Comparison of ENCODE assay signal across 8 cellular contexts in genomic region chr18:62324917-62325805, GRCh38. TPM values are rescaled to one million over a fixed set of nuclear protein-coding genes. Genes with fewer than 3 reads are reported as not detected.
DNase-seq lines count a peak whose midpoint lies in the region; ATAC-seq and TF ChIP-seq lines count a peak whose summit lies in the region.

TSS of gene TNFRSF11A (plus strand) at chr18:62325310. CDS start at chr18:62325353, 43 bp downstream.

- H3K27me3 ChIP-seq in mucosa of stomach (ENCODE audit: control insufficient read depth, insufficient read depth, low read length) (peaks cover 24% of the 10 kb centered on the region), stomach (peaks cover 6 to 66% (median 31%) of the 10 kb centered on the region in 3 donors)

- peak within 1 kb of the TSS; percentile 16 to 63 (median 42) for H3K27ac ChIP-seq in stomach

- peak; percentile 68 for ATAC-seq in GM18498 (IDR thresholded peaks at IDR 0.05; ENCODE audit: unreplicated experiment)

- H3K4me3 Mint-ChIP-seq in activated CD4-positive, alpha-beta T cell treated with anti-CD3 and anti-CD28 coated beads, Interleukin-2, amount 10 ng/mL, durations not matched to agents 7 days and 5 days: peak within 1 kb of the TSS; percentile 81

- 1 to 3% (median 2%) methylated on average over 24 to 99 of the region's 99 CpGs for WGBS in stomach, 5 donors

- intact Hi-C loops in stomach (cut with DNase I; ENCODE audit: low total_unique reads): no loop called here

- peak within 1 kb of the TSS; percentile 75 for H3K9ac ChIP-seq in mucosa of stomach (ENCODE audit: low read length)

- H3K27me3 Mint-ChIP-seq in activated CD4-positive, alpha-beta T cell treated with anti-CD3 and anti-CD28 coated beads, Interleukin-2, amount 10 ng/mL, durations not matched to agents 7 days and 5 days: peaks cover 49% of the 10 kb centered on the region

- H3K36me3 Mint-ChIP-seq in activated CD4-positive, alpha-beta T cell treated with anti-CD3 and anti-CD28 coated beads, Interleukin-2, amount 10 ng/mL, durations not matched to agents 7 days and 5 days (ENCODE audit: low read depth): no peaks in the 10 kb centered on the region

- no peaks in the 10 kb centered on the region for H3K36me3 ChIP-seq in mucosa of stomach (ENCODE audit: control insufficient read depth, insufficient read depth, low read length)
- no peaks in the 10 kb centered on the region for H3K36me3 ChIP-seq in stomach

- DNase-seq in HEK293T (ENCODE audit: extremely low spot score) (peak; percentile 76), NCI-H1105 (lab: John Stamatoyannopoulos, UW) (peak; percentile 32), stomach (peak; percentile 77), foreskin melanocyte (no peak)
- peak; percentile 67 for DNase-seq in activated CD4-positive, alpha-beta T cell treated with anti-CD3 and anti-CD28 coated beads, Interleukin-2, amount 10 ng/mL, durations not matched to agents 7 days and 5 days
- DNase-seq in effector CD4-positive, alpha-beta T cell: peak; percentile 33

- peak in 4 of 7 experiments; percentile 14 to 67 (median 19) for TF ChIP-seq CTCF in stomach (IDR thresholded peaks at IDR 0.05)

- TF ChIP-seq EP300 in stomach (IDR thresholded peaks at IDR 0.05): no peak

- CTCF ChIA-PET in HEK293T (lab: Yijun Ruan, JAX): no interaction called here
- CTCF ChIA-PET in activated CD4-positive, alpha-beta T cell treated with anti-CD3 and anti-CD28 coated beads, Interleukin-2, amount 10 ng/mL, durations not matched to agents 7 days and 5 days (lab: Charles Lee): interaction anchor here (0.6 to 2.8 kb wide), 9 partner anchors 8 to 205 kb away, joined by 3 to 11 read pairs (median 3); no protein-coding TSS in a partner anchor

- no peak for TF ChIP-seq POLR2A in stomach (IDR thresholded peaks at IDR 0.05)

- peak within 1 kb of the TSS; percentile 25 for H3K4me3 ChIP-seq in mucosa of stomach (ENCODE audit: low read length)
- H3K4me3 ChIP-seq in stomach: peak within 1 kb of the TSS; percentile 47 to 71 (median 60)

- H3K9me3 ChIP-seq in mucosa of stomach (ENCODE audit: control insufficient read depth, low read length) (no peaks in the 10 kb centered on the region), stomach (no peaks in the 10 kb centered on the region)

- POLR2A ChIA-PET in HEK293T (lab: Yijun Ruan, JAX): no interaction called here
- POLR2A ChIA-PET in activated CD4-positive, alpha-beta T cell treated with anti-CD3 and anti-CD28 coated beads, Interleukin-2, amount 10 ng/mL, durations not matched to agents 7 days and 5 days (lab: Charles Lee): no interaction called here

- no peaks in the 10 kb centered on the region for H3K9me3 Mint-ChIP-seq in activated CD4-positive, alpha-beta T cell treated with anti-CD3 and anti-CD28 coated beads, Interleukin-2, amount 10 ng/mL, durations not matched to agents 7 days and 5 days

- H3K27ac Mint-ChIP-seq in activated CD4-positive, alpha-beta T cell treated with anti-CD3 and anti-CD28 coated beads, Interleukin-2, amount 10 ng/mL, durations not matched to agents 7 days and 5 days: peak within 1 kb of the TSS; percentile 73

- H3K4me1 ChIP-seq in mucosa of stomach (ENCODE audit: control insufficient read depth, insufficient read depth, low read length): peaks cover 46% of the 10 kb centered on the region
- H3K4me1 ChIP-seq in stomach: peaks cover 40 to 62% (median 53%) of the 10 kb centered on the region in 4 donors

- peaks cover 51% of the 10 kb centered on the region for H3K4me1 Mint-ChIP-seq in activated CD4-positive, alpha-beta T cell treated with anti-CD3 and anti-CD28 coated beads, Interleukin-2, amount 10 ng/mL, durations not matched to agents 7 days and 5 days

TF ChIP-seq in HEK293T, 16 proteins besides CTCF, POLR2A, EP300 and RAD21:
- no peak for TF ChIP-seq SUZ12 (IDR thresholded peaks at IDR 0.05)
- TF ChIP-seq NFRKB (IDR thresholded peaks at IDR 0.05): no peak
- TF ChIP-seq FOXK2 (IDR thresholded peaks at IDR 0.05): no peak
- no peak for TF ChIP-seq BHLHE40 (IDR thresholded peaks at IDR 0.05; ENCODE audit: borderline replicate concordance)
- no peak for TF ChIP-seq SP1 (IDR thresholded peaks at IDR 0.05)
- no peak for TF ChIP-seq LEF1 (IDR thresholded peaks at IDR 0.05; ENCODE audit: borderline replicate concordance)
- no peak for TF ChIP-seq FOXA1 (IDR thresholded peaks at IDR 0.05)
- TF ChIP-seq, protein P1, sequence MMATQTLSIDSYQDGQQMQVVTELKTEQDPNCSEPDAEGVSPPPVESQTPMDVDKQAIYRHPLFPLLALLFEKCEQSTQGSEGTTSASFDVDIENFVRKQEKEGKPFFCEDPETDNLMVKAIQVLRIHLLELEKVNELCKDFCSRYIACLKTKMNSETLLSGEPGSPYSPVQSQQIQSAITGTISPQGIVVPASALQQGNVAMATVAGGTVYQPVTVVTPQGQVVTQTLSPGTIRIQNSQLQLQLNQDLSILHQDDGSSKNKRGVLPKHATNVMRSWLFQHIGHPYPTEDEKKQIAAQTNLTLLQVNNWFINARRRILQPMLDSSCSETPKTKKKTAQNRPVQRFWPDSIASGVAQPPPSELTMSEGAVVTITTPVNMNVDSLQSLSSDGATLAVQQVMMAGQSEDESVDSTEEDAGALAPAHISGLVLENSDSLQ (IDR thresholded peaks at IDR 0.05): no peak
- TF ChIP-seq TARDBP (IDR thresholded peaks at IDR 0.05): no peak
- TF ChIP-seq HDGF (IDR thresholded peaks at IDR 0.05; ENCODE audit: borderline replicate concordance): no peak
- TF ChIP-seq ZNF384 (IDR thresholded peaks at IDR 0.05): no peak

RNA-seq across cellular contexts. Expression of gene TNFRSF11A, which starts in this region (rescaled TPM):
- 1 to 10 TPM; 8.6 to 9.1 TPM for total RNA-seq in activated CD4-positive, alpha-beta T cell treated with anti-CD3 and anti-CD28 coated beads, Interleukin-2, amount 10 ng/mL, durations not matched to agents 7 days and 5 days
- total RNA-seq in stomach: 10 to 100 TPM in 3 of 5 donors, 1 to 10 TPM in 1, under 1 TPM in 1; 0.45 to 50.3 (median 18.5) TPM
- 1 to 10 TPM in 1 of 3 donors, under 1 TPM in 2; 0.50 to 1.2 (median 0.92) TPM for polyA plus RNA-seq in stomach
